In the genomic region with DNA sequence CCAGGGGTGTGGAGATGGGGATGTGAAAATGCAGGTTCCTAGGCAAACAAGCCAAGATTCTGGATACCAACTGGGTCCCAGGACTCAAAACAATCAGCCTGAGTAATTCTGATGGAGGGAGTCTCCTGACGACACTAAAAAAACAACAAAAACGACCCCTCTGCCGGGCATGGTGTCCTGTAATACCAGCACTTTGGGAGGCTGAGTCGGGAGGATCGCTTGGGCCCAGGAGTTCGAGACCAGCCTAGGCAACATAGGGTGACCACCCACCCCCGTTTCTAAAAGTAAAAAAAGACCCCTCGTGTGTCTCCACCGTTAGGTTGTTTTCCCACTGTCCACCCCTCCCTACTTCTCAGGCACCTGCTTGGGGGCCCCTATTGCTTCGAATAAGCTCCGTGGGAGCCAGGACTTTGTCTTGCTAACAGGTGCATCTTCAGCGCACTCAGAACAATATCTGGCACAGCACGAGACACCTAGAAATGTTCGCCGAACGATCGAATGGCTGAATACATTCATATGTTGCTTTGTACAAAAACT, we compare ENCODE assay signal across 8 cellular contexts. TPM values are rescaled to one million over a fixed set of nuclear protein-coding genes. Genes with fewer than 3 reads are reported as not detected.
A peak's percentile ranks its signal among the peaks of the same experiment; 100 is the strongest.
DNase-seq lines count a peak whose midpoint lies in the region; ATAC-seq and TF ChIP-seq lines count a peak whose summit lies in the region.

No MANE protein-coding gene starts in this region.

- no peaks in the 10 kb centered on the region for H3K9me2 ChIP-seq in PC-9 (ENCODE audit: insufficient read depth)

- H3K36me3 ChIP-seq in PC-9 (ENCODE audit: low read depth) (0 out of 2 replicates have a peak, but pooled peaks cover 24% of the 10 kb centered on the region), neuronal stem cell (replicated peaks in 1 of 2; ENCODE audit: control insufficient read depth in 2 of 2, insufficient read depth in 2 of 2, low read length in 2 of 2) (peaks cover 13 to 46% of the 10 kb centered on the region in 2 donors)

- ATAC-seq in effector memory CD8-positive, alpha-beta T cell (replicated peaks) = no peak
- ATAC-seq in HG03196 (IDR thresholded peaks at IDR 0.05; ENCODE audit: unreplicated experiment) (no peak), GM19035 (IDR thresholded peaks at IDR 0.05; ENCODE audit: unreplicated experiment) (no peak)

- peak overlapping the region; percentile 16 for H2BK120ac ChIP-seq in neuronal stem cell (ENCODE audit: low read depth, low read length)

- peaks cover 15% of the 10 kb centered on the region; the same call in 1 of the 2 replicates for H3F3A ChIP-seq in PC-9 (ENCODE audit: insufficient read depth, low read depth)

- H2BK12ac ChIP-seq in neuronal stem cell (ENCODE audit: low read length) = no peak overlapping the region

- H3K9ac ChIP-seq in neuronal stem cell (ENCODE audit: low read depth, low read length, poor library complexity) = peak overlapping the region; percentile 97

- intact Hi-C loops in PC-9 (cut with micrococcal nuclease; ENCODE audit: unreplicated experiment) = no loop called here

- no peak for TF ChIP-seq CTCF in PC-9 (conservative IDR thresholded peaks at IDR 0.05)

- H2BK5ac ChIP-seq in neuronal stem cell (ENCODE audit: low read length) = peak overlapping the region; percentile 98

- peak overlapping the region; percentile 41 for H2AK5ac ChIP-seq in neuronal stem cell (ENCODE audit: low read depth, low read length)

- no peaks in the 10 kb centered on the region for H3K9me3 Mint-ChIP-seq in effector memory CD8-positive, alpha-beta T cell

- peaks cover 25% of the 10 kb centered on the region for H3K36me3 Mint-ChIP-seq in effector memory CD8-positive, alpha-beta T cell (ENCODE audit: insufficient read depth)

- no peaks in the 10 kb centered on the region for H3K27me3 Mint-ChIP-seq in effector memory CD8-positive, alpha-beta T cell

- H3K27ac Mint-ChIP-seq in effector memory CD8-positive, alpha-beta T cell = peak overlapping the region; percentile 93 to 98

- H4K8ac ChIP-seq in neuronal stem cell (ENCODE audit: low read depth, low read length) = peak overlapping the region; percentile 29

- peak overlapping the region; percentile 92 for H3K4me2 ChIP-seq in PC-9
- H3K4me2 ChIP-seq in neuronal stem cell (ENCODE audit: insufficient read depth, low read length, poor library complexity, severe bottlenecking) = peak overlapping the region; percentile 75

- POLR2A ChIA-PET in PC-9 (lab: Charles Lee; ENCODE audit: unreplicated experiment) = interaction anchor here (0.7 kb wide), 1 partner anchor 15 kb away, joined by 7 read pairs; no protein-coding TSS in a partner anchor

- H3K27ac ChIP-seq in PC-9 (peak overlapping the region; percentile 75), neuronal stem cell (replicated peaks; ENCODE audit: low read length) (peak overlapping the region; percentile 91)

- peak overlapping the region; percentile 90 to 95 for H3K4me3 Mint-ChIP-seq in effector memory CD8-positive, alpha-beta T cell

- no peak overlapping the region for H2BK15ac ChIP-seq in neuronal stem cell (ENCODE audit: low read length)

- DNase-seq in COR-L47 (lab: John Stamatoyannopoulos, UW) (peak; percentile 39), PC-9 (no peak), neuronal stem cell (ENCODE audit: low spot score) (peak; percentile 11), SW 1271 (lab: John Stamatoyannopoulos, UW) (no peak), dermis blood vessel endothelial cell (no peak)
- DNase-seq in effector memory CD8-positive, alpha-beta T cell = peak in 1 of 3 experiments; percentile 4

- no peak overlapping the region for H3K4ac ChIP-seq in neuronal stem cell (ENCODE audit: low read length)

- no peak overlapping the region for H3K14ac ChIP-seq in neuronal stem cell (ENCODE audit: low read length)

- peaks cover 8% of the 10 kb centered on the region for H3K79me1 ChIP-seq in neuronal stem cell (ENCODE audit: low read depth, low read length)

- H4K91ac ChIP-seq in neuronal stem cell (ENCODE audit: low read depth, low read length, poor library complexity) = peak overlapping the region; percentile 59

- no TSS peak for BruUV-seq in PC-9 (replicated peaks; lab: Mats Ljungman, UMichigan)

- H3K23ac ChIP-seq in neuronal stem cell (ENCODE audit: low read depth, low read length, poor library complexity) = no peak overlapping the region

- H4K20me1 ChIP-seq in PC-9 (ENCODE audit: insufficient read depth) = 0 out of 2 replicates have a peak, but pooled peaks cover 6% of the 10 kb centered on the region

- H3K79me2 ChIP-seq in PC-9 (ENCODE audit: low read depth) = peaks cover 62% of the 10 kb centered on the region

- no peaks in the 10 kb centered on the region for H3K27me3 ChIP-seq in PC-9 (ENCODE audit: insufficient read depth, low read depth)
- H3K27me3 ChIP-seq in neuronal stem cell (ENCODE audit: control insufficient read depth in 3 of 3, insufficient read depth in 3 of 3, low read depth in 1 of 3, low read length in 3 of 3) = no peaks in the 10 kb centered on the region

- peak overlapping the region; percentile 98 for H2AFZ ChIP-seq in PC-9
- H2AFZ ChIP-seq in neuronal stem cell (ENCODE audit: low read length) = peak overlapping the region; percentile 98

- peak overlapping the region; percentile 86 for H3K18ac ChIP-seq in neuronal stem cell (ENCODE audit: low read length)

- WGBS in neuronal stem cell (ENCODE audit: extremely low coverage in 2 of 2, insufficient read length in 2 of 2, insufficient replicate concordance in 1 of 2), 2 donors = no CpG with 5 or more reads among the region's 17 CpGs

- peak overlapping the region; percentile 96 for H3K4me3 ChIP-seq in PC-9
- H3K4me3 ChIP-seq in neuronal stem cell (ENCODE audit: low read length in 2 of 2) = peak overlapping the region; percentile 82 to 95

- CTCF ChIA-PET in PC-9 (lab: Charles Lee) = interaction anchor here (0.6 kb wide), 1 partner anchor 11 kb away, joined by 7 read pairs; no protein-coding TSS in a partner anchor

- peaks cover 29% of the 10 kb centered on the region for H3K4me1 ChIP-seq in PC-9 (replicated peaks; ENCODE audit: insufficient read depth)
- peaks cover 2 to 15% of the 10 kb centered on the region in 2 donors for H3K4me1 ChIP-seq in neuronal stem cell (ENCODE audit: control insufficient read depth in 2 of 2, insufficient read depth in 1 of 2, low read depth in 1 of 2, low read length in 2 of 2)

- peaks cover 33 to 56% of the 10 kb centered on the region in 2 donors for H3K4me1 Mint-ChIP-seq in effector memory CD8-positive, alpha-beta T cell (ENCODE audit: low read depth in 2 of 2)

- H3K9me3 ChIP-seq in PC-9 (ENCODE audit: insufficient read depth, low read depth) = no peaks in the 10 kb centered on the region
- H3K9me3 ChIP-seq in neuronal stem cell (replicated peaks in 1 of 2; ENCODE audit: control insufficient read depth in 2 of 2, insufficient read depth in 1 of 2, low read depth in 1 of 2, low read length in 2 of 2) = peaks cover 0 to 4% of the 10 kb centered on the region in 2 donors

RNA-seq across cellular contexts. Expression of gene NRF1, which starts 0.7 kb away (rescaled TPM):
- 20.5 and 23.2 TPM in 2 replicates for total RNA-seq in PC-9 (2021)
- 14.3 TPM for polyA plus RNA-seq in neuronal stem cell (2013, experiment 1 of 2)
- polyA plus RNA-seq in neuronal stem cell (2013, experiment 2 of 2) = 14.5 TPM
- total RNA-seq in dermis blood vessel endothelial cell = 18.9 and 20.2 TPM in 2 replicates

Comparison
In these comparisons a context has a peak if more than half of its experiments do, and no peak if none do; other contexts are left out.
1. DNase-seq: peak in COR-L47 (single experiment) and neuronal stem cell (single experiment); none in PC-9 (0 of 2), SW 1271 (0 of 2) and dermis blood vessel endothelial cell (single experiment).